Comparison of ENCODE assay signal across 8 cellular contexts in genomic region chr9:123225374-123225813, GRCh38. TPM values are rescaled to one million over a fixed set of nuclear protein-coding genes. Genes with fewer than 3 reads are reported as not detected.
DNase-seq lines count a peak whose midpoint lies in the region; ATAC-seq, FAIRE-seq and TF ChIP-seq lines count a peak whose summit lies in the region.

No MANE protein-coding gene starts in this region.

- no peaks in the 10 kb centered on the region for H3K27me3 ChIP-seq in tibial nerve

- no peak for TF ChIP-seq POLR2A in A549 (IDR thresholded peaks at IDR 0.05; ENCODE audit: low read length)
- TF ChIP-seq POLR2A in tibial nerve (IDR thresholded peaks at IDR 0.05), result no peak

- H3K9me3 ChIP-seq in A549 (no peaks in the 10 kb centered on the region), tibial nerve (no peaks in the 10 kb centered on the region)

- DNase-seq in A549 (ENCODE audit: low read depth in 1 of 2, low spot score in 1 of 2) (peak; percentile 13 to 42), NCI-H1105 treated with DMSO at 0.1 percent for 48 hours (lab: John Stamatoyannopoulos, UW) (peak; percentile 44), activated T-cell treated with anti-CD3 and anti-CD28 coated beads for 1 hour (ENCODE audit: low read depth) (peak; percentile 16), fibroblast of the aortic adventitia (ENCODE audit: low read depth) (peak; percentile 61), pulmonary artery endothelial cell (ENCODE audit: low read depth, low spot score) (peak; percentile 79), tibial nerve (ENCODE audit: low spot score in 2 of 2) (no peak)

- TF ChIP-seq RAD21 in A549 (conservative IDR thresholded peaks at IDR 0.05 in 1 of 2, IDR thresholded peaks at IDR 0.05 in 1 of 2), result peak; percentile 23 to 40; a peak in 3 of 5 replicates

- no peaks in the 10 kb centered on the region for H3K36me3 ChIP-seq in tibial nerve

- no peak for FAIRE-seq in A549 (lab: Jason Lieb, UNC)

- no peak overlapping the region for H3K4me2 ChIP-seq in A549

- POLR2A ChIA-PET in A549 (lab: Yijun Ruan, JAX), result no interaction called here

- TF ChIP-seq EP300 in A549 (IDR thresholded peaks at IDR 0.05) (no peak), tibial nerve (IDR thresholded peaks at IDR 0.05) (no peak)

- peak; percentile 32; the same call in 2 of the 3 replicates for TF ChIP-seq CTCF in A549 (IDR thresholded peaks at IDR 0.05)
- TF ChIP-seq CTCF in GM12875 (IDR thresholded peaks at IDR 0.05; ENCODE audit: borderline replicate concordance, insufficient read depth, low read depth, low read length), result peak; percentile 68; the same call in 1 of the 2 replicates
- TF ChIP-seq CTCF in fibroblast of the aortic adventitia (IDR thresholded peaks at IDR 0.05; ENCODE audit: insufficient read depth, low read length), result peak; percentile 47
- peak in 1 of 5 experiments; percentile 11 for TF ChIP-seq CTCF in tibial nerve (IDR thresholded peaks at IDR 0.05)

- H3K4me3 ChIP-seq in A549, result no peak overlapping the region
- H3K4me3 ChIP-seq in GM12875 (ENCODE audit: low read depth, low read length), result no peak overlapping the region
- no peak overlapping the region for H3K4me3 ChIP-seq in fibroblast of the aortic adventitia (ENCODE audit: low read depth, low read length)
- H3K4me3 ChIP-seq in tibial nerve, result no peak overlapping the region

- peak; percentile 56 to 72; a peak in 5 of 6 replicates for ATAC-seq in A549
- ATAC-seq in HG02678 (IDR thresholded peaks at IDR 0.05; ENCODE audit: unreplicated experiment), result peak; percentile 91

- WGBS in A549 (ENCODE audit: missing lambda C conversion rate), result 53% methylated on average over 4 of the region's 4 CpGs
- 48 to 56% methylated on average over 4 of the region's 4 CpGs for WGBS in tibial nerve, 2 donors

- H3K27ac ChIP-seq in A549 (no peak overlapping the region), tibial nerve (no peak overlapping the region)

- H3K4me1 ChIP-seq in A549, result no peaks in the 10 kb centered on the region
- H3K4me1 ChIP-seq in tibial nerve, result no peaks in the 10 kb centered on the region

- CTCF ChIA-PET in A549 (lab: Yijun Ruan, JAX), result interaction anchor here (0.9 to 1.4 kb wide), 7 partner anchors 16 to 143 kb away, joined by 3 to 8 read pairs (median 3); no protein-coding TSS in a partner anchor

TF ChIP-seq in A549, 52 proteins besides CTCF, POLR2A, EP300 and RAD21:
- no peak for TF ChIP-seq CHD2 (IDR thresholded peaks at IDR 0.05; ENCODE audit: low read length, partially characterized antibody)
- no peak for TF ChIP-seq ZSCAN20 (CRISPR knock-in tag; IDR thresholded peaks at IDR 0.05)
- no peak for TF ChIP-seq MYC (IDR thresholded peaks at IDR 0.05; ENCODE audit: borderline replicate concordance, low read length)
- no peak for TF ChIP-seq HES2 (IDR thresholded peaks at IDR 0.05)
- TF ChIP-seq PHF8 (IDR thresholded peaks at IDR 0.05; ENCODE audit: borderline replicate concordance, low read depth), result no peak
- no peak for TF ChIP-seq BCL3 (IDR thresholded peaks at IDR 0.05)
- TF ChIP-seq NPAS2 (CRISPR knock-in tag; IDR thresholded peaks at IDR 0.05; ENCODE audit: borderline replicate concordance), result no peak
- TF ChIP-seq HEYL (CRISPR knock-in tag; IDR thresholded peaks at IDR 0.05), result no peak
- no peak for TF ChIP-seq HMGXB4 (CRISPR knock-in tag; IDR thresholded peaks at IDR 0.05; ENCODE audit: borderline replicate concordance)
- no peak for TF ChIP-seq FOSB (CRISPR knock-in tag; IDR thresholded peaks at IDR 0.05)
- TF ChIP-seq FOSL2 (IDR thresholded peaks at IDR 0.05), result no peak
- no peak for TF ChIP-seq FOSL2 (CRISPR knock-in tag; IDR thresholded peaks at IDR 0.05)
- no peak for TF ChIP-seq RNF2 (IDR thresholded peaks at IDR 0.05; ENCODE audit: borderline replicate concordance, low read depth)

RNA-seq across cellular contexts. Expression of gene STRBP, which starts 43.0 kb away (rescaled TPM):
- polyA plus RNA-seq in A549 (2011; rRNA removed) (22.9 and 34.0 TPM in 2 replicates), A549 (2017; fragmentation: RNase III; extraction: RNeasy Plus Mini Kit Qiagen cat#74134 plus additional on column Dnase treatment) (19.5 to 20.5 TPM (median 20.4 TPM) in 3 replicates)
- polyA plus RNA-seq in A549 (2012; cell fraction: cytosol; rRNA removed), result 10.3 and 11.3 TPM in 2 replicates
- polyA plus RNA-seq in A549 (2012; cell fraction: nucleus; rRNA removed), result 4.5 and 4.9 TPM in 2 replicates
- 12.8 and 15.9 TPM in 2 replicates for polyA minus RNA-seq in A549 (2011; rRNA and poly(A)+ RNA removed)
- total RNA-seq in fibroblast of the aortic adventitia (ENCODE audit: low replicate concordance) (2.6 and 8.7 TPM in 2 replicates), pulmonary artery endothelial cell (9.2 and 14.3 TPM in 2 replicates), tibial nerve (10 to 100 TPM in 1 of 4 donors, 1 to 10 TPM in 3; 3.5 to 20.4 (median 4.9) TPM)

Comparison
In these comparisons a context has a peak if more than half of its experiments do, and no peak if none do; other contexts are left out.
1. DNase-seq: peak in A549 (2 of 2), NCI-H1105 treated with DMSO at 0.1 percent for 48 hours (single experiment), activated T-cell treated with anti-CD3 and anti-CD28 coated beads for 1 hour (single experiment), fibroblast of the aortic adventitia (single experiment) and pulmonary artery endothelial cell (single experiment); none in tibial nerve (0 of 2).